2 cellular contexts compared by ENCODE assay signal in the genomic region with DNA sequence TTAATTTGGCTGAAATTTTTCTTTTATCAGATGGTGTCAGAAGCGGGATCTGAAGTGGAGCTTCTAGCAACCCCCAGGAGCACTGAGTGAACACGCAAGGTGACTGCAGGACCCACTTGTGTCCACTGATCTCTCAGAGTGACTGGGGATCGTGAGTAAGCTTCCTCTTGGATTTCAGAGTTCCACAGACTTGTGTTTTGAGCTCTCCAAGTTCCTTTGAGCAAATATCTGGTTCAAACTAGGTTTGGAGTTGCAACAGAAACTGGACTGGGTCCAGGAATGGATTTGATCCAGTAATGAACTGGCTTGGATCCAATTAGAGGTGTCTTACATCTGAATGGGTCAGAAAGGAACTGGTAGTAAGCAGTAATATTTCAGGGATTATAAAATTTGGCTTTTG.
TF ChIP-seq lines count a peak whose summit lies in the region.

No MANE protein-coding gene starts in this region.

TF ChIP-seq in liver, 16 proteins besides CTCF, POLR2A, EP300 and RAD21:
- TF ChIP-seq YY1 (IDR thresholded peaks at IDR 0.05) (peak; percentile 15), JUND (IDR thresholded peaks at IDR 0.05) (peak in 1 of 2 donors; percentile 8), RXRA (IDR thresholded peaks at IDR 0.05) (peak; percentile 30 to 31), HNF4A (conservative IDR thresholded peaks at IDR 0.05) (peak; percentile 25 to 43), HNF4G (IDR thresholded peaks at IDR 0.05) (no peak)
- TF ChIP-seq, protein P1, sequence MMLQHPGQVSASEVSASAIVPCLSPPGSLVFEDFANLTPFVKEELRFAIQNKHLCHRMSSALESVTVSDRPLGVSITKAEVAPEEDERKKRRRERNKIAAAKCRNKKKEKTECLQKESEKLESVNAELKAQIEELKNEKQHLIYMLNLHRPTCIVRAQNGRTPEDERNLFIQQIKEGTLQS (IDR thresholded peaks at IDR 0.05), result no peak
- TF ChIP-seq, protein P2, sequence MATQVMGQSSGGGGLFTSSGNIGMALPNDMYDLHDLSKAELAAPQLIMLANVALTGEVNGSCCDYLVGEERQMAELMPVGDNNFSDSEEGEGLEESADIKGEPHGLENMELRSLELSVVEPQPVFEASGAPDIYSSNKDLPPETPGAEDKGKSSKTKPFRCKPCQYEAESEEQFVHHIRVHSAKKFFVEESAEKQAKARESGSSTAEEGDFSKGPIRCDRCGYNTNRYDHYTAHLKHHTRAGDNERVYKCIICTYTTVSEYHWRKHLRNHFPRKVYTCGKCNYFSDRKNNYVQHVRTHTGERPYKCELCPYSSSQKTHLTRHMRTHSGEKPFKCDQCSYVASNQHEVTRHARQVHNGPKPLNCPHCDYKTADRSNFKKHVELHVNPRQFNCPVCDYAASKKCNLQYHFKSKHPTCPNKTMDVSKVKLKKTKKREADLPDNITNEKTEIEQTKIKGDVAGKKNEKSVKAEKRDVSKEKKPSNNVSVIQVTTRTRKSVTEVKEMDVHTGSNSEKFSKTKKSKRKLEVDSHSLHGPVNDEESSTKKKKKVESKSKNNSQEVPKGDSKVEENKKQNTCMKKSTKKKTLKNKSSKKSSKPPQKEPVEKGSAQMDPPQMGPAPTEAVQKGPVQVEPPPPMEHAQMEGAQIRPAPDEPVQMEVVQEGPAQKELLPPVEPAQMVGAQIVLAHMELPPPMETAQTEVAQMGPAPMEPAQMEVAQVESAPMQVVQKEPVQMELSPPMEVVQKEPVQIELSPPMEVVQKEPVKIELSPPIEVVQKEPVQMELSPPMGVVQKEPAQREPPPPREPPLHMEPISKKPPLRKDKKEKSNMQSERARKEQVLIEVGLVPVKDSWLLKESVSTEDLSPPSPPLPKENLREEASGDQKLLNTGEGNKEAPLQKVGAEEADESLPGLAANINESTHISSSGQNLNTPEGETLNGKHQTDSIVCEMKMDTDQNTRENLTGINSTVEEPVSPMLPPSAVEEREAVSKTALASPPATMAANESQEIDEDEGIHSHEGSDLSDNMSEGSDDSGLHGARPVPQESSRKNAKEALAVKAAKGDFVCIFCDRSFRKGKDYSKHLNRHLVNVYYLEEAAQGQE (IDR thresholded peaks at IDR 0.05), result no peak

TF ChIP-seq in HepG2, 621 proteins besides CTCF, POLR2A, EP300 and RAD21:
- no peak for TF ChIP-seq CEBPB (IDR thresholded peaks at IDR 0.05; ENCODE audit: borderline replicate concordance, low read depth, low read length)
- TF ChIP-seq, protein P3, sequence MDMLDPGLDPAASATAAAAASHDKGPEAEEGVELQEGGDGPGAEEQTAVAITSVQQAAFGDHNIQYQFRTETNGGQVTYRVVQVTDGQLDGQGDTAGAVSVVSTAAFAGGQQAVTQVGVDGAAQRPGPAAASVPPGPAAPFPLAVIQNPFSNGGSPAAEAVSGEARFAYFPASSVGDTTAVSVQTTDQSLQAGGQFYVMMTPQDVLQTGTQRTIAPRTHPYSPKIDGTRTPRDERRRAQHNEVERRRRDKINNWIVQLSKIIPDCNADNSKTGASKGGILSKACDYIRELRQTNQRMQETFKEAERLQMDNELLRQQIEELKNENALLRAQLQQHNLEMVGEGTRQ (IDR thresholded peaks at IDR 0.05; ENCODE audit: low read depth, low read length), result no peak
- TF ChIP-seq, protein P3 (CRISPR knock-in tag; IDR thresholded peaks at IDR 0.05; ENCODE audit: borderline replicate concordance), result no peak
- no peak for TF ChIP-seq ZNF382 (CRISPR knock-in tag; IDR thresholded peaks at IDR 0.05; ENCODE audit: borderline replicate concordance)
